ENCODE assay signal across 8 cellular contexts in genomic region chr19:37172368-37173366, GRCh38. TPM values are rescaled to one million over a fixed set of nuclear protein-coding genes. Genes with fewer than 3 reads are reported as not detected.
DNase-seq lines count a peak whose midpoint lies in the region; FAIRE-seq and TF ChIP-seq lines count a peak whose summit lies in the region.

Gene ZNF585A (minus strand): TSS chr19:37172695. CDS start chr19:37169910, 2,785 bp downstream.

- DNase-seq in COLO668 (lab: John Stamatoyannopoulos, UW; ENCODE audit: unreplicated experiment) (peak; percentile 90), GM20000 (ENCODE audit: low spot score) (peak; percentile 84), HS-5 (ENCODE audit: low read depth) (peak; percentile 54), NK-92 (lab: John Stamatoyannopoulos, UW; ENCODE audit: unreplicated experiment) (peak; percentile 49), mesendoderm (peak; percentile 99)
- peak; percentile 72 for DNase-seq in activated CD8-positive, alpha-beta memory T cell treated with anti-CD3 and anti-CD28 coated beads, Interleukin-2, amount 50 U/mL, for 24 hours (ENCODE audit: extremely low read depth)
- peak; percentile 76 for DNase-seq in stimulated activated CD8-positive, alpha-beta memory T cell treated with anti-CD3 and anti-CD28 coated beads, Interleukin-12 subunit alpha, Interleukin-12 subunit beta, amount 100 ng/mL, for 24 hours (ENCODE audit: extremely low read depth)

- peak within 1 kb of the TSS; percentile 86 for H3K9ac ChIP-seq in mesendoderm (ENCODE audit: low read length)

- no peak within 1 kb of the TSS for H2BK15ac ChIP-seq in mesendoderm (replicated peaks; ENCODE audit: low read depth)

- H3K27me3 ChIP-seq in mesendoderm (ENCODE audit: insufficient read depth, low read length, poor library complexity): no peaks in the 10 kb centered on the region

- peak within 1 kb of the TSS; percentile 12 for H2BK120ac ChIP-seq in mesendoderm (ENCODE audit: low read depth, low read length)

- no peak for TF ChIP-seq CTCF in GM20000 (IDR thresholded peaks at IDR 0.05; ENCODE audit: extremely low read depth, missing control alignments)

- no CpG with 5 or more reads among the region's 30 CpGs for WGBS in mesendoderm (ENCODE audit: extremely low coverage, insufficient coverage, low lambda C conversion rate)

- no peaks in the 10 kb centered on the region for H3K4me1 ChIP-seq in mesendoderm (ENCODE audit: control insufficient read depth, low read depth, low read length)

- H3K4ac ChIP-seq in mesendoderm (ENCODE audit: low read depth, low read length): no peak within 1 kb of the TSS

- H3K36me3 ChIP-seq in mesendoderm (ENCODE audit: control insufficient read depth, insufficient read depth, low read length): peaks cover 2% of the 10 kb centered on the region

- peak within 1 kb of the TSS; percentile 93 for H3K4me2 ChIP-seq in mesendoderm (ENCODE audit: low read length)

- peak within 1 kb of the TSS; percentile 65 for H3K18ac ChIP-seq in mesendoderm (ENCODE audit: low read length)

- peak within 1 kb of the TSS; percentile 39 for H4K8ac ChIP-seq in mesendoderm (ENCODE audit: low read depth, low read length)

- no peaks in the 10 kb centered on the region for H3K79me1 ChIP-seq in mesendoderm (ENCODE audit: low read length)

- peak within 1 kb of the TSS; percentile 98 for H3K4me3 ChIP-seq in mesendoderm (ENCODE audit: low read length)

- H3K23ac ChIP-seq in mesendoderm (ENCODE audit: low read length): no peak within 1 kb of the TSS

- no peaks in the 10 kb centered on the region for H3K79me2 ChIP-seq in mesendoderm (ENCODE audit: control insufficient read depth, insufficient read depth, low read length)

- peak; percentile 99 for FAIRE-seq in endometrium (lab: Jason Lieb, UNC)

- H3K27ac ChIP-seq in mesendoderm (ENCODE audit: low read depth, low read length): no peak within 1 kb of the TSS

- no peak within 1 kb of the TSS for H2AK5ac ChIP-seq in mesendoderm (ENCODE audit: low read length)

- H4K5ac ChIP-seq in mesendoderm (ENCODE audit: low read length): peak within 1 kb of the TSS; percentile 91

- H2BK5ac ChIP-seq in mesendoderm (ENCODE audit: low read length): no peak within 1 kb of the TSS

- H3K56ac ChIP-seq in mesendoderm (ENCODE audit: low read length): peak within 1 kb of the TSS; percentile 89

RNA-seq across cellular contexts. Expression of gene ZNF585A, which starts in this region (rescaled TPM):
- polyA plus RNA-seq in mesendoderm (2013, experiment 1 of 2): 20.4 TPM
- 17.1 TPM for polyA plus RNA-seq in mesendoderm (2013, experiment 2 of 2)

Comparison
In these comparisons a context has a peak if more than half of its experiments do, and no peak if none do; other contexts are left out.
1. DNase-seq: peak in every context shown above with its lines; median percentile 99 in mesendoderm; 90 in COLO668; 84 in GM20000; 76 in stimulated activated CD8-positive, alpha-beta memory T cell treated with anti-CD3 and anti-CD28 coated beads, Interleukin-12 subunit alpha, Interleukin-12 subunit beta, amount 100 ng/mL, for 24 hours; 72 in activated CD8-positive, alpha-beta memory T cell treated with anti-CD3 and anti-CD28 coated beads, Interleukin-2, amount 50 U/mL, for 24 hours; 54 in HS-5; 49 in NK-92.